9 cellular contexts compared by ENCODE assay signal in the genomic region with DNA sequence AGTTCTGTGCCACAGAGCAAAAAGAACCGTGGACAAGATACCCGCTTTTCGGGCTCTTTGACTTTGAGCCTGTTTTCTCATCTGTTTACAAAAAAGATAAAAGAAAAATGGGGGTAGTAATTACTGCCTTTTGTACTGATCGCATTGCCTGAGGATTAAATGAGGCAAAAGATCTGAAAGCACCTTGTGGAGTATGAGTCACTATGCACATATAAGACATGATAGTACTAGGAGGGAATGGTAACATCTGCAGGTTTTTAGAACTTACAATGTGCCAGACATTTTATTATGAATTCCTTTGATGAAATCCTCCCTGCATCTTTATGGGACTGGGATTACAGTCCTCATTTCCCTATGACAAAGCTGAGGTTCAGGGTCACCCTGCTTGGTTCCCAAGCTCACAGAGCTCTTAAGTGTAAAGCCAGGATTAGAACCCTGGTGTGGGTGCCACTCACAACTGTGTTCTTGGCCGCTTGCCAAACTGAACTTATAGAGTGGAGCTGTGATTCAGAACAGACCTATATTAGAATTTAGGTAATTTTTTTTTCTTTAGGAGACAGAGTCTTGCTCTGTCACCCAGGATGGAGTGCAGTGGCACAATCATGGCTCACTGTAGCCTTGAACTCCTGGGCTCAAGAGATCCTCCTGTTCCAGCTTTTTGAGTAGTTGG.
DNase-seq lines count a peak whose midpoint lies in the region; ATAC-seq and TF ChIP-seq lines count a peak whose summit lies in the region.
"Had no signal": no experiment of that assay in that cellular context is flagged by ENCODE, and none has a peak within 500 bp of the region (broad histone marks: within the 10 kb centered on the region; RNA-seq: fewer than 3 reads in every experiment).

No MANE protein-coding gene starts in this region.

- H3K4me1 ChIP-seq in HEK293 (ENCODE audit: control insufficient read depth, insufficient read depth, low read length), result peaks cover 13% of the 10 kb centered on the region
- H3K4me1 ChIP-seq in effector memory CD4-positive, alpha-beta T cell (ENCODE audit: control insufficient read depth, insufficient read depth, low read length, poor library complexity, severe bottlenecking), result peaks cover 30% of the 10 kb centered on the region

- CTCF ChIA-PET in HEK293 (lab: Yijun Ruan, JAX), result interaction anchor here (0.5 kb wide), 1 partner anchor 613 kb away, joined by 4 read pairs; no protein-coding TSS in a partner anchor

- H3K4me3 ChIP-seq in HEK293 (ENCODE audit: low read depth, low read length) (no peak overlapping the region; the same call in 1 of the 2 replicates), WERI-Rb-1 (ENCODE audit: low read depth, low read length) (no peak overlapping the region)
- no peak overlapping the region for H3K4me3 ChIP-seq in effector memory CD4-positive, alpha-beta T cell (ENCODE audit: insufficient read depth, low read depth, low read length, poor library complexity, severe bottlenecking)

- H3K36me3 ChIP-seq in HEK293 (ENCODE audit: control insufficient read depth in 2 of 2, insufficient read depth in 1 of 2, low read length in 2 of 2) (no peaks in the 10 kb centered on the region), WERI-Rb-1 (no peaks in the 10 kb centered on the region)
- H3K36me3 ChIP-seq in effector memory CD4-positive, alpha-beta T cell (ENCODE audit: control insufficient read depth, insufficient read depth, low read length), result peaks cover 4% of the 10 kb centered on the region
- H3K36me3 ChIP-seq: cardiac muscle cell had no signal

- no peak for ATAC-seq in GM21825 (IDR thresholded peaks at IDR 0.05; ENCODE audit: unreplicated experiment)
- no peak for ATAC-seq in HG02798 (IDR thresholded peaks at IDR 0.05; ENCODE audit: poor library complexity, unreplicated experiment)

- H3K27ac ChIP-seq in HEK293 (ENCODE audit: extremely low read depth, low read depth, low read length), result no peak overlapping the region
- no peak overlapping the region for H3K27ac ChIP-seq in WERI-Rb-1
- peak overlapping the region; percentile 75 for H3K27ac ChIP-seq in effector memory CD4-positive, alpha-beta T cell (ENCODE audit: insufficient read depth, low read length, poor library complexity, severe bottlenecking)
- H3K27ac ChIP-seq: cardiac muscle cell had no signal

- no peaks in the 10 kb centered on the region for H3K9me3 ChIP-seq in HEK293 (ENCODE audit: control insufficient read depth, insufficient read depth, low read depth, low read length)
- no peaks in the 10 kb centered on the region for H3K9me3 ChIP-seq in WERI-Rb-1 (ENCODE audit: severe bottlenecking)
- H3K9me3 ChIP-seq in effector memory CD4-positive, alpha-beta T cell (ENCODE audit: control insufficient read depth, low read length), result no peaks in the 10 kb centered on the region

- no peaks in the 10 kb centered on the region for H3K27me3 ChIP-seq in WERI-Rb-1 (ENCODE audit: insufficient read depth, low read depth, severe bottlenecking)
- H3K27me3 ChIP-seq in effector memory CD4-positive, alpha-beta T cell (replicated peaks; ENCODE audit: control insufficient read depth, insufficient read depth, low read length, poor library complexity, severe bottlenecking), result no peaks in the 10 kb centered on the region

- TF ChIP-seq CTCF in HEK293 (tag by site-specific recombination; IDR thresholded peaks at IDR 0.05) (no peak), WERI-Rb-1 (IDR thresholded peaks at IDR 0.05; ENCODE audit: low read depth, low read length) (no peak)

- DNase-seq in WERI-Rb-1 (peak; percentile 54), foreskin melanocyte (no peak), C1 segment of cervical spinal cord (lab: John Stamatoyannopoulos, UW) (no peak)
- DNase-seq in effector memory CD4-positive, alpha-beta T cell, result peak in 1 of 3 donors; percentile 14
- peak; percentile 53 to 57 for DNase-seq in stimulated activated CD4-positive, alpha-beta T cell treated with anti-CD3 and anti-CD28 coated beads, Interleukin-4, amount 100 ng/mL, for 4 hours

- POLR2A ChIA-PET in HEK293 (lab: Yijun Ruan, JAX), result interaction anchor here (0.5 kb wide), 1 partner anchor 97 kb away, joined by 6 read pairs; no protein-coding TSS in a partner anchor

TF ChIP-seq in HEK293, 187 proteins besides CTCF, POLR2A, EP300 and RAD21 (continues in another document):
- TF ChIP-seq ZNF2 (tag by site-specific recombination; IDR thresholded peaks at IDR 0.05) (no peak), ZBTB1 (tag by site-specific recombination; IDR thresholded peaks at IDR 0.05) (no peak), ZNF510 (tag by site-specific recombination; IDR thresholded peaks at IDR 0.05; ENCODE audit: insufficient replicate concordance) (no peak), GLIS1 (tag by site-specific recombination; IDR thresholded peaks at IDR 0.05) (peak; percentile 11; the same call in 1 of the 2 replicates), ZFP69B (tag by site-specific recombination; IDR thresholded peaks at IDR 0.05) (no peak), ZNF433 (tag by site-specific recombination; IDR thresholded peaks at IDR 0.05; ENCODE audit: low read depth) (no peak), ZFHX2 (tag by site-specific recombination; conservative IDR thresholded peaks at IDR 0.05) (no peak), ZNF501 (tag by site-specific recombination; IDR thresholded peaks at IDR 0.05) (no peak), GLI2 (tag by site-specific recombination; IDR thresholded peaks at IDR 0.05; ENCODE audit: borderline replicate concordance, low read depth) (no peak), ZNF394 (tag by site-specific recombination; IDR thresholded peaks at IDR 0.05; ENCODE audit: borderline replicate concordance) (no peak), ZNF23 (tag by site-specific recombination; IDR thresholded peaks at IDR 0.05; ENCODE audit: borderline replicate concordance) (no peak), ZNF785 (tag by site-specific recombination; IDR thresholded peaks at IDR 0.05) (no peak), OVOL3 (tag by site-specific recombination; IDR thresholded peaks at IDR 0.05) (no peak), ZNF19 (tag by site-specific recombination; IDR thresholded peaks at IDR 0.05; ENCODE audit: low read depth) (no peak), ZNF221 (tag by site-specific recombination; IDR thresholded peaks at IDR 0.05; ENCODE audit: borderline replicate concordance) (no peak; the same call in 1 of the 2 replicates), ZNF350 (tag by site-specific recombination; IDR thresholded peaks at IDR 0.05) (peak; percentile 54; the same call in 1 of the 2 replicates), ZNF701 (tag by site-specific recombination; IDR thresholded peaks at IDR 0.05) (no peak)
- TF ChIP-seq, protein P1, sequence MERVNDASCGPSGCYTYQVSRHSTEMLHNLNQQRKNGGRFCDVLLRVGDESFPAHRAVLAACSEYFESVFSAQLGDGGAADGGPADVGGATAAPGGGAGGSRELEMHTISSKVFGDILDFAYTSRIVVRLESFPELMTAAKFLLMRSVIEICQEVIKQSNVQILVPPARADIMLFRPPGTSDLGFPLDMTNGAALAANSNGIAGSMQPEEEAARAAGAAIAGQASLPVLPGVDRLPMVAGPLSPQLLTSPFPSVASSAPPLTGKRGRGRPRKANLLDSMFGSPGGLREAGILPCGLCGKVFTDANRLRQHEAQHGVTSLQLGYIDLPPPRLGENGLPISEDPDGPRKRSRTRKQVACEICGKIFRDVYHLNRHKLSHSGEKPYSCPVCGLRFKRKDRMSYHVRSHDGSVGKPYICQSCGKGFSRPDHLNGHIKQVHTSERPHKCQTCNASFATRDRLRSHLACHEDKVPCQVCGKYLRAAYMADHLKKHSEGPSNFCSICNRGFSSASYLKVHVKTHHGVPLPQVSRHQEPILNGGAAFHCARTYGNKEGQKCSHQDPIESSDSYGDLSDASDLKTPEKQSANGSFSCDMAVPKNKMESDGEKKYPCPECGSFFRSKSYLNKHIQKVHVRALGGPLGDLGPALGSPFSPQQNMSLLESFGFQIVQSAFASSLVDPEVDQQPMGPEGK (tag by site-specific recombination; IDR thresholded peaks at IDR 0.05), result no peak
- TF ChIP-seq, protein P2, sequence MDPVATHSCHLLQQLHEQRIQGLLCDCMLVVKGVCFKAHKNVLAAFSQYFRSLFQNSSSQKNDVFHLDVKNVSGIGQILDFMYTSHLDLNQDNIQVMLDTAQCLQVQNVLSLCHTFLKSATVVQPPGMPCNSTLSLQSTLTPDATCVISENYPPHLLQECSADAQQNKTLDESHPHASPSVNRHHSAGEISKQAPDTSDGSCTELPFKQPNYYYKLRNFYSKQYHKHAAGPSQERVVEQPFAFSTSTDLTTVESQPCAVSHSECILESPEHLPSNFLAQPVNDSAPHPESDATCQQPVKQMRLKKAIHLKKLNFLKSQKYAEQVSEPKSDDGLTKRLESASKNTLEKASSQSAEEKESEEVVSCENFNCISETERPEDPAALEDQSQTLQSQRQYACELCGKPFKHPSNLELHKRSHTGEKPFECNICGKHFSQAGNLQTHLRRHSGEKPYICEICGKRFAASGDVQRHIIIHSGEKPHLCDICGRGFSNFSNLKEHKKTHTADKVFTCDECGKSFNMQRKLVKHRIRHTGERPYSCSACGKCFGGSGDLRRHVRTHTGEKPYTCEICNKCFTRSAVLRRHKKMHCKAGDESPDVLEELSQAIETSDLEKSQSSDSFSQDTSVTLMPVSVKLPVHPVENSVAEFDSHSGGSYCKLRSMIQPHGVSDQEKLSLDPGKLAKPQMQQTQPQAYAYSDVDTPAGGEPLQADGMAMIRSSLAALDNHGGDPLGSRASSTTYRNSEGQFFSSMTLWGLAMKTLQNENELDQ (tag by site-specific recombination; IDR thresholded peaks at IDR 0.05; ENCODE audit: low read depth), result no peak
- TF ChIP-seq, protein P3, sequence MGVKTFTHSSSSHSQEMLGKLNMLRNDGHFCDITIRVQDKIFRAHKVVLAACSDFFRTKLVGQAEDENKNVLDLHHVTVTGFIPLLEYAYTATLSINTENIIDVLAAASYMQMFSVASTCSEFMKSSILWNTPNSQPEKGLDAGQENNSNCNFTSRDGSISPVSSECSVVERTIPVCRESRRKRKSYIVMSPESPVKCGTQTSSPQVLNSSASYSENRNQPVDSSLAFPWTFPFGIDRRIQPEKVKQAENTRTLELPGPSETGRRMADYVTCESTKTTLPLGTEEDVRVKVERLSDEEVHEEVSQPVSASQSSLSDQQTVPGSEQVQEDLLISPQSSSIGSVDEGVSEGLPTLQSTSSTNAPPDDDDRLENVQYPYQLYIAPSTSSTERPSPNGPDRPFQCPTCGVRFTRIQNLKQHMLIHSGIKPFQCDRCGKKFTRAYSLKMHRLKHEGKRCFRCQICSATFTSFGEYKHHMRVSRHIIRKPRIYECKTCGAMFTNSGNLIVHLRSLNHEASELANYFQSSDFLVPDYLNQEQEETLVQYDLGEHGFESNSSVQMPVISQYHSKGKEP (tag by site-specific recombination; IDR thresholded peaks at IDR 0.05), result peak; percentile 46; the same call in 1 of the 2 replicates

Comparison
In these comparisons a context has a peak if more than half of its experiments do, and no peak if none do; other contexts are left out.
1. DNase-seq: peak in WERI-Rb-1 (single experiment) and stimulated activated CD4-positive, alpha-beta T cell treated with anti-CD3 and anti-CD28 coated beads, Interleukin-4, amount 100 ng/mL, for 4 hours (2 of 2); none in foreskin melanocyte (single experiment) and C1 segment of cervical spinal cord (0 of 14).